ENCODE assay signal across 12 cellular contexts in the genomic region with DNA sequence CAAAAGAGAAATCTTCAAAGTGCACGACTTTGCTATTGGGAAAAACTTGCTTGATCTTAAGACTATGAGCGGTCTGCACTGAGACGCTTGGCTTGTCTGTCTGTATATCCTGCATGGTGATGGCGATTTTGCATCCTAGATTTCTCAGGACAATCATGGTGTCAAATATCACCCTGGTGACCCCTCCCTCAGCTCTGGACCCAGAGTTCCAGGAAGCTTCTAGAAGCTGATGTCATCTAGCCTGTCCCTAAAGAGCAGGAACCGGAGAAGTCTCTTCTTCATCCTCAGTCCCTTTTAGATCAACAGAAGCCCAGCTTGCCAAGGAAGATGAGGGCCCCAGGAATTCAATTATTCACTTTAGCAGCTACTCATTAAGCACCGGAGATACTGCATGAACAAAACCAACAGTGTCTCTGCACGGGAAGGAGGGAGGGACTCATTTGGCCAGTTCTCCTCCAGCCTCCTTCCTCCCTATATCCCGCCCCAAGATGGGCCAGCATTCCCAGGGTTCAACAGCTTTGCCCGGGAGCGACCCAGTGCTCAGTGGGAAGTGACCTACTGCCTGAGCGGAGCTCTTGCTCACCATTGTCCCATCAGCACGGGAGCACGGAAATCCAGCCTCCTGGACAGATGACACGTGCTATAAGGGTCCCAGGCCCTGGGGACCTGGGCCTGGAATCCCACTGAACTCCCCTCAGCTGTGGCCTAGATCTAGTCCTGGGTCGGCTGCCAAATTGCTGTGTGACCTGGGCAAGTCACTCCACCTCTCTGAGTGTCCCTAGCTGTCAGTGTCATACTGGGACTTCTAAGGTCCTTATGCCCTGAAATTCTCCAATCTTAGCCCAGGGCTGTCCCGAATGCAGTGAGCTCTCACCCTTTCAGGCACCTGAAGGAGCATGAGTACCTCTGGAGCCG. TPM values are rescaled to one million over a fixed set of nuclear protein-coding genes. Genes with fewer than 3 reads are reported as not detected.
DNase-seq lines count a peak whose midpoint lies in the region; ATAC-seq and TF ChIP-seq lines count a peak whose summit lies in the region.
"Had no signal": no experiment of that assay in that cellular context is flagged by ENCODE, and none has a peak within 500 bp of the region (broad histone marks: within the 10 kb centered on the region; RNA-seq: fewer than 3 reads in every experiment).

No MANE protein-coding gene starts in this region.

- no peak overlapping the region for H3K4me2 ChIP-seq in parathyroid adenoma (ENCODE audit: low read length)

- intact Hi-C loops in left cardiac atrium (cut with DNase I), result loop anchor here in 1 of 2 donors (5.0 to 10.0 kb wide), 3 partner anchors 52 to 358 kb away; no protein-coding TSS in a partner anchor
- intact Hi-C loops in left ventricle myocardium inferior (cut with micrococcal nuclease), result no loop called here
- intact Hi-C loops in uterus (cut with DNase I; ENCODE audit: low total_unique reads), result no loop called here

- H3K9me3 ChIP-seq in cardiac muscle cell (ENCODE audit: low read depth), result no peaks in the 10 kb centered on the region
- H3K9me3 ChIP-seq in left ventricle myocardium inferior (replicated peaks), result no peaks in the 10 kb centered on the region
- no peaks in the 10 kb centered on the region for H3K9me3 ChIP-seq in parathyroid adenoma (ENCODE audit: control insufficient read depth, low read length)
- H3K9me3 ChIP-seq in uterus, result no peaks in the 10 kb centered on the region
- H3K9me3 ChIP-seq in Peyer's patch, result no peaks in the 10 kb centered on the region
- H3K9me3 ChIP-seq: prostate gland had no signal

- H3K27ac Mint-ChIP-seq in activated CD8-positive, alpha-beta T cell treated with anti-CD3 and anti-CD28 coated beads, Interleukin-2, amount 10 ng/mL, durations not matched to agents 7 days and 5 days, result no peak overlapping the region

- H3K4me3 Mint-ChIP-seq in activated CD8-positive, alpha-beta T cell treated with anti-CD3 and anti-CD28 coated beads, Interleukin-2, amount 10 ng/mL, durations not matched to agents 7 days and 5 days, result no peak overlapping the region

- H3K27me3 ChIP-seq in cardiac muscle cell (no peaks in the 10 kb centered on the region), left ventricle myocardium inferior (ENCODE audit: low read depth) (no peaks in the 10 kb centered on the region), parathyroid adenoma (ENCODE audit: control insufficient read depth, insufficient read depth, low read length) (no peaks in the 10 kb centered on the region), uterus (no peaks in the 10 kb centered on the region), Peyer's patch (no peaks in the 10 kb centered on the region)

- H3K4me1 ChIP-seq in cardiac muscle cell (ENCODE audit: low read depth) (peaks cover 42% of the 10 kb centered on the region), left ventricle myocardium inferior (peaks cover 100% of the 10 kb centered on the region), parathyroid adenoma (peaks cover 49% of the 10 kb centered on the region), uterus (peaks cover 0 to 13% of the 10 kb centered on the region in 2 donors), Peyer's patch (peaks cover 0 to 33% (median 2%) of the 10 kb centered on the region in 4 donors)

- TF ChIP-seq CTCF in cardiac muscle cell (IDR thresholded peaks at IDR 0.05; ENCODE audit: low read depth, low read length) (no peak), left ventricle myocardium inferior (IDR thresholded peaks at IDR 0.05; ENCODE audit: borderline replicate concordance) (no peak), parathyroid adenoma (IDR thresholded peaks at IDR 0.05) (no peak), uterus (IDR thresholded peaks at IDR 0.05) (no peak), Peyer's patch (IDR thresholded peaks at IDR 0.05) (no peak)

- H2AFZ ChIP-seq in parathyroid adenoma, result no peak overlapping the region

- H3K9me3 Mint-ChIP-seq in activated CD8-positive, alpha-beta T cell treated with anti-CD3 and anti-CD28 coated beads, Interleukin-2, amount 10 ng/mL, durations not matched to agents 7 days and 5 days (ENCODE audit: insufficient read depth), result no peaks in the 10 kb centered on the region

- H3K36me3 ChIP-seq in cardiac muscle cell (no peaks in the 10 kb centered on the region), left ventricle myocardium inferior (no peaks in the 10 kb centered on the region), parathyroid adenoma (ENCODE audit: control insufficient read depth, insufficient read depth, low read length) (no peaks in the 10 kb centered on the region), uterus (no peaks in the 10 kb centered on the region), Peyer's patch (no peaks in the 10 kb centered on the region)
- H3K36me3 ChIP-seq: prostate gland had no signal

- H3K27ac ChIP-seq in cardiac muscle cell (peak overlapping the region; percentile 90), left ventricle myocardium inferior (replicated peaks) (peak overlapping the region; percentile 99), parathyroid adenoma (peak overlapping the region; percentile 73), uterus (peak overlapping the region; percentile 25 to 59), Peyer's patch (peak overlapping the region in 2 of 4 donors; percentile 20 to 95)

- H3K9ac ChIP-seq in parathyroid adenoma, result no peak overlapping the region

- POLR2A ChIA-PET in activated CD8-positive, alpha-beta T cell treated with anti-CD3 and anti-CD28 coated beads, Interleukin-2, amount 10 ng/mL, durations not matched to agents 7 days and 5 days (lab: Charles Lee), result no interaction called here

- peaks cover 24% of the 10 kb centered on the region for H3K27me3 Mint-ChIP-seq in activated CD8-positive, alpha-beta T cell treated with anti-CD3 and anti-CD28 coated beads, Interleukin-2, amount 10 ng/mL, durations not matched to agents 7 days and 5 days (ENCODE audit: low read depth)

- DNase-seq in cardiac muscle cell (ENCODE audit: low read depth in 1 of 2, low spot score in 1 of 2), result peak in 1 of 2 donors; percentile 26
- no peak for DNase-seq in left cardiac atrium
- DNase-seq in left ventricle myocardium inferior, result no peak
- no peak for DNase-seq in uterus
- DNase-seq in activated CD8-positive, alpha-beta T cell treated with anti-CD3 and anti-CD28 coated beads, Interleukin-2, amount 10 ng/mL, durations not matched to agents 7 days and 5 days, result no peak
- DNase-seq in Peyer's patch, result no peak
- DNase-seq: NCI-H1417 treated with DMSO at 0.1 percent for 48 hours, SHP77 treated with DMSO at 0.1 percent for 48 hours, substantia nigra had no signal

- H3K4me1 Mint-ChIP-seq in activated CD8-positive, alpha-beta T cell treated with anti-CD3 and anti-CD28 coated beads, Interleukin-2, amount 10 ng/mL, durations not matched to agents 7 days and 5 days (ENCODE audit: low read depth), result peaks cover 2% of the 10 kb centered on the region

- no peaks in the 10 kb centered on the region for H3K36me3 Mint-ChIP-seq in activated CD8-positive, alpha-beta T cell treated with anti-CD3 and anti-CD28 coated beads, Interleukin-2, amount 10 ng/mL, durations not matched to agents 7 days and 5 days (ENCODE audit: low read depth)

- peaks cover 24% of the 10 kb centered on the region for H3K79me2 ChIP-seq in parathyroid adenoma

- ATAC-seq in left cardiac atrium (no peak), HG02981 (IDR thresholded peaks at IDR 0.05; ENCODE audit: unreplicated experiment) (no peak)
- ATAC-seq in activated CD8-positive, alpha-beta T cell treated with anti-CD3 and anti-CD28 coated beads, Interleukin-2, amount 10 ng/mL, durations not matched to agents 7 days and 5 days, result no peak

- CTCF ChIA-PET in activated CD8-positive, alpha-beta T cell treated with anti-CD3 and anti-CD28 coated beads, Interleukin-2, amount 10 ng/mL, durations not matched to agents 7 days and 5 days (lab: Charles Lee), result no interaction called here

- TF ChIP-seq POLR2A in uterus (IDR thresholded peaks at IDR 0.05) (no peak), Peyer's patch (IDR thresholded peaks at IDR 0.05) (no peak)

- H3K4me3 ChIP-seq in cardiac muscle cell (no peak overlapping the region), left ventricle myocardium inferior (peak overlapping the region; percentile 100), parathyroid adenoma (ENCODE audit: low read depth, low read length) (no peak overlapping the region), uterus (no peak overlapping the region), Peyer's patch (no peak overlapping the region)

RNA-seq across cellular contexts. Expression of a gene that starts 3.8 kb away (rescaled TPM):
- total RNA-seq in cardiac muscle cell, result 40.9 and 47.5 TPM in 2 replicates
- 146 and 151 TPM in 2 replicates for polyA plus RNA-seq in cardiac muscle cell
- total RNA-seq in left cardiac atrium, result 10 to 100 TPM; 63.4 to 65.2 TPM
- total RNA-seq in left ventricle myocardium inferior, result 60.5 TPM
- 10 to 100 TPM; 16.4 to 88.3 (median 32.1) TPM for total RNA-seq in uterus
- total RNA-seq in activated CD8-positive, alpha-beta T cell treated with anti-CD3 and anti-CD28 coated beads, Interleukin-2, amount 10 ng/mL, durations not matched to agents 7 days and 5 days, result not detected
- total RNA-seq in Peyer's patch, result 10 to 100 TPM; 20.8 to 31.4 (median 27.5) TPM

Comparison
In these comparisons a context has a peak if more than half of its experiments do, and no peak if none do; other contexts are left out.
1. RNA of a gene that starts 3.8 kb away (total RNA-seq): 63.4 to 65.2 TPM in left cardiac atrium, 60.5 TPM in left ventricle myocardium inferior (single experiment), 16.4 to 88.3 TPM in uterus, 40.9 to 47.5 TPM in cardiac muscle cell and 20.8 to 31.4 TPM in Peyer's patch; not detected in activated CD8-positive, alpha-beta T cell treated with anti-CD3 and anti-CD28 coated beads, Interleukin-2, amount 10 ng/mL, durations not matched to agents 7 days and 5 days; every median in the first group is over 10 times any median in the second.